Comparison of ENCODE assay signal across 8 cellular contexts in genomic region chr11:93198221-93198650, GRCh38. TPM values are rescaled to one million over a fixed set of nuclear protein-coding genes. Genes with fewer than 3 reads are reported as not detected.
DNase-seq lines count a peak whose midpoint lies in the region; FAIRE-seq and TF ChIP-seq lines count a peak whose summit lies in the region.

No MANE protein-coding gene starts in this region.

- peaks cover 17% of the 10 kb centered on the region for H3K27me3 Mint-ChIP-seq in activated T-helper 2 cell treated with anti-CD3 and anti-CD28 coated beads, Interferon-gamma antibody, Interleukin-2, Interleukin-4, amounts not matched to agents 10 μg/mL and 5 μg/mL and 100 μg/mL, durations not matched to agents 14 hours and 24 hours and 36 hours (ENCODE audit: low read depth)

- H3K36me3 ChIP-seq in H7 (replicated peaks; ENCODE audit: control insufficient read depth, insufficient read depth, low read length) (no peaks in the 10 kb centered on the region), spleen (no peaks in the 10 kb centered on the region)

- no peaks in the 10 kb centered on the region for H3K9me3 Mint-ChIP-seq in activated T-helper 2 cell treated with anti-CD3 and anti-CD28 coated beads, Interferon-gamma antibody, Interleukin-2, Interleukin-4, amounts not matched to agents 10 μg/mL and 5 μg/mL and 100 μg/mL, durations not matched to agents 14 hours and 24 hours and 36 hours

- H3K9me3 ChIP-seq in spleen, result no peaks in the 10 kb centered on the region

- H3K4me3 ChIP-seq in AG10803 (ENCODE audit: low read length) (peak overlapping the region; percentile 80), H7 (ENCODE audit: insufficient read depth, low read depth, low read length) (peak overlapping the region; percentile 93), iPS-11a (ENCODE audit: low read depth, low read length) (peak overlapping the region; percentile 89), spleen (peak overlapping the region; percentile 52 to 85 (median 66))

- FAIRE-seq in GM12892 (lab: Jason Lieb, UNC), result no peak

- peaks cover 21% of the 10 kb centered on the region for H3K4me1 Mint-ChIP-seq in activated T-helper 2 cell treated with anti-CD3 and anti-CD28 coated beads, Interferon-gamma antibody, Interleukin-2, Interleukin-4, amounts not matched to agents 10 μg/mL and 5 μg/mL and 100 μg/mL, durations not matched to agents 14 hours and 24 hours and 36 hours (ENCODE audit: low read depth)

- H3K27me3 ChIP-seq in H7 (ENCODE audit: control insufficient read depth, insufficient read depth, low read length) (no peaks in the 10 kb centered on the region), spleen (replicated peaks in 1 of 7) (no peaks in the 10 kb centered on the region)

- no peak for TF ChIP-seq POLR2A in spleen (IDR thresholded peaks at IDR 0.05)
- no peak for TF ChIP-seq POLR2A in GM12892 (IDR thresholded peaks at IDR 0.05; ENCODE audit: low read depth, low read length)

- no peak for DNase-seq in AG10803 (ENCODE audit: low read depth)
- no peak for DNase-seq in H7
- DNase-seq in activated T-helper 2 cell treated with anti-CD3 and anti-CD28 coated beads, Interferon-gamma antibody, Interleukin-2, Interleukin-4, amounts not matched to agents 10 μg/mL and 5 μg/mL and 100 μg/mL, durations not matched to agents 14 hours and 24 hours and 36 hours (ENCODE audit: low spot score), result no peak
- DNase-seq in spleen, result no peak
- DNase-seq in NCI-H1694 (lab: John Stamatoyannopoulos, UW), result no peak
- no peak for DNase-seq in activated effector memory CD4-positive, alpha-beta T cell treated with Interleukin-2 at 50 U/mL for 16 hours
- DNase-seq in GM12892 (ENCODE audit: insufficient read length), result no peak

- TF ChIP-seq CTCF in AG10803 (conservative IDR thresholded peaks at IDR 0.05; ENCODE audit: low read length) (no peak), spleen (IDR thresholded peaks at IDR 0.05 in 8 of 11, conservative IDR thresholded peaks at IDR 0.05 in 3 of 11) (no peak)

- H3K36me3 Mint-ChIP-seq in activated T-helper 2 cell treated with anti-CD3 and anti-CD28 coated beads, Interferon-gamma antibody, Interleukin-2, Interleukin-4, amounts not matched to agents 10 μg/mL and 5 μg/mL and 100 μg/mL, durations not matched to agents 14 hours and 24 hours and 36 hours (ENCODE audit: low read depth), result no peaks in the 10 kb centered on the region

- peak overlapping the region; percentile 60 for H3K27ac Mint-ChIP-seq in activated T-helper 2 cell treated with anti-CD3 and anti-CD28 coated beads, Interferon-gamma antibody, Interleukin-2, Interleukin-4, amounts not matched to agents 10 μg/mL and 5 μg/mL and 100 μg/mL, durations not matched to agents 14 hours and 24 hours and 36 hours

- intact Hi-C loops in activated T-helper 2 cell treated with anti-CD3 and anti-CD28 coated beads, Interferon-gamma antibody, Interleukin-2, Interleukin-4, amounts not matched to agents 10 μg/mL and 5 μg/mL and 100 μg/mL, durations not matched to agents 14 hours and 24 hours and 36 hours (cut with micrococcal nuclease), result loop anchor here (5.0 kb wide), 2 partner anchors 329 to 929 kb away; partner anchors contain the start of gene PANX1
- intact Hi-C loops in spleen (cut with DNase I; ENCODE audit: low total_unique reads), result no loop called here

- peak overlapping the region; percentile 95 to 100 (median 98) for H3K27ac ChIP-seq in spleen

- peak overlapping the region; percentile 88 for H3K4me3 Mint-ChIP-seq in activated T-helper 2 cell treated with anti-CD3 and anti-CD28 coated beads, Interferon-gamma antibody, Interleukin-2, Interleukin-4, amounts not matched to agents 10 μg/mL and 5 μg/mL and 100 μg/mL, durations not matched to agents 14 hours and 24 hours and 36 hours (ENCODE audit: low read depth)

- H3K4me1 ChIP-seq in spleen, result peaks cover 0 to 62% (median 14%) of the 10 kb centered on the region in 6 donors

- 1 to 3% (median 2%) methylated on average over 9 of the region's 9 CpGs for WGBS in spleen, 5 donors

RNA-seq across cellular contexts. Expression of gene SLC36A4, which starts 0.4 kb away (rescaled TPM):
- total RNA-seq in H7 (2014; rRNA removed; shearing (Covaris generic)), result 7.9 and 9.7 TPM in 2 replicates
- 18.9 and 19.8 TPM in 2 replicates for total RNA-seq in activated T-helper 2 cell treated with anti-CD3 and anti-CD28 coated beads, Interferon-gamma antibody, Interleukin-2, Interleukin-4, amounts not matched to agents 10 μg/mL and 5 μg/mL and 100 μg/mL, durations not matched to agents 14 hours and 24 hours and 36 hours
- 10 to 100 TPM; 14.0 to 41.4 (median 19.1) TPM for total RNA-seq in spleen
- 1 to 10 TPM; 2.6 to 3.6 (median 3.4) TPM for polyA plus RNA-seq in spleen
- polyA plus RNA-seq in GM12892 (2012; ENCODE audit: missing spikeins), result 7.9 TPM
